8 cellular contexts compared by ENCODE assay signal in genomic region chr19:48872884-48873475, GRCh38. TPM values are rescaled to one million over a fixed set of nuclear protein-coding genes. Genes with fewer than 3 reads are reported as not detected.
DNase-seq lines count a peak whose midpoint lies in the region; ATAC-seq and TF ChIP-seq lines count a peak whose summit lies in the region.

No MANE protein-coding gene starts in this region.

- H3K36me3 Mint-ChIP-seq in GM23338 (ENCODE audit: low read depth) (peaks cover 40% of the 10 kb centered on the region), activated B cell treated with CpG ODN at 0.5 μM for 24 hours (ENCODE audit: low read depth) (peaks cover 54% of the 10 kb centered on the region)

- POLR2A ChIA-PET in activated B cell treated with CpG ODN at 0.5 μM for 24 hours (lab: Charles Lee), result interaction anchor here (0.6 to 7.8 kb wide), 15 partner anchors 8 to 251 kb away, joined by 3 to 179 read pairs (median 19); partner anchors contain the start of genes BAX, CA11, FTL and GYS1

- peaks cover 11% of the 10 kb centered on the region for H3K27me3 Mint-ChIP-seq in GM23338 (ENCODE audit: insufficient read depth, low read depth, poor library complexity)
- H3K27me3 Mint-ChIP-seq in activated B cell treated with CpG ODN at 0.5 μM for 24 hours, result no peaks in the 10 kb centered on the region

- peak overlapping the region; percentile 100 for H3K4me3 ChIP-seq in AG10803 (ENCODE audit: low read length)
- H3K4me3 ChIP-seq in GM23338, result peak overlapping the region; percentile 76

- TF ChIP-seq CTCF in AG10803 (conservative IDR thresholded peaks at IDR 0.05; ENCODE audit: low read length) (no peak), GM23338 (conservative IDR thresholded peaks at IDR 0.05; ENCODE audit: low read depth in 2 of 2) (no peak), activated B cell treated with CpG ODN at 0.5 μM for 24 hours (IDR thresholded peaks at IDR 0.05) (no peak)

- ATAC-seq in GM23338 (peak; percentile 50), activated B cell treated with CpG ODN at 0.5 μM for 24 hours (ENCODE audit: low read depth) (peak; percentile 28), GM18519 (IDR thresholded peaks at IDR 0.05; ENCODE audit: low FRiP score, unreplicated experiment) (no peak)

- H3K4me1 ChIP-seq in GM23338 (ENCODE audit: insufficient read depth), result peaks cover 12% of the 10 kb centered on the region

- H3K9me2 ChIP-seq in GM23338 (ENCODE audit: insufficient read depth), result no peaks in the 10 kb centered on the region

- CTCF ChIA-PET in activated B cell treated with CpG ODN at 0.5 μM for 24 hours (lab: Charles Lee), result interaction anchor here (1.5 kb wide), 1 partner anchor 98 kb away, joined by 9 read pairs; no protein-coding TSS in a partner anchor

- no peak overlapping the region for H2AFZ ChIP-seq in GM23338

- H3K27ac Mint-ChIP-seq in GM23338 (peak overlapping the region; percentile 100), activated B cell treated with CpG ODN at 0.5 μM for 24 hours (peak overlapping the region; percentile 100)

- no peaks in the 10 kb centered on the region for H3K27me3 ChIP-seq in GM23338 (ENCODE audit: insufficient read depth)

- H3K9me3 Mint-ChIP-seq in GM23338 (peaks cover 4% of the 10 kb centered on the region; the same call in 1 of the 3 replicates), activated B cell treated with CpG ODN at 0.5 μM for 24 hours (no peaks in the 10 kb centered on the region)

- peaks cover 17% of the 10 kb centered on the region for H4K20me1 ChIP-seq in GM23338 (replicated peaks; ENCODE audit: insufficient read depth)

- intact Hi-C loops in activated B cell treated with CpG ODN at 0.5 μM for 24 hours (cut with micrococcal nuclease), result loop anchor here (1.0 to 10.0 kb wide), 6 partner anchors 15 to 894 kb away; partner anchors contain the start of genes ALDH16A1, AP2A1, GYS1 and PIH1D1

- H3F3A ChIP-seq in GM23338 (replicated peaks; ENCODE audit: low read depth), result peaks cover 15% of the 10 kb centered on the region

- peak overlapping the region; percentile 81 for H3K4me2 ChIP-seq in GM23338

- DNase-seq in AG10803 (ENCODE audit: low read depth), result peak; percentile 95
- peak; percentile 97 for DNase-seq in GM23338 (ENCODE audit: low spot score)
- DNase-seq in NCI-H2171 treated with DMSO at 0.1 percent for 48 hours (lab: John Stamatoyannopoulos, UW), result peak; percentile 62
- peak; percentile 59 for DNase-seq in activated B cell treated with CpG ODN at 0.5 μM for 24 hours
- DNase-seq in caudate nucleus (lab: John Stamatoyannopoulos, UW), result peak in 22 of 61 donors; percentile 10 to 63 (median 38)
- DNase-seq in iris pigment epithelial cell (ENCODE audit: low read depth), result peak; percentile 94
- DNase-seq in stimulated activated CD4-positive, alpha-beta T cell treated with anti-CD3 and anti-CD28 coated beads, Interleukin-12 subunit alpha, Interleukin-12 subunit beta, amount 100 ng/mL, for 4 hours, result peak; percentile 59

- peaks cover 21% of the 10 kb centered on the region for H3K79me2 ChIP-seq in GM23338 (replicated peaks; ENCODE audit: insufficient read depth)

- peaks cover 12% of the 10 kb centered on the region for H3K36me3 ChIP-seq in GM23338 (ENCODE audit: insufficient read depth)

- peaks cover 30% of the 10 kb centered on the region for H3K4me1 Mint-ChIP-seq in GM23338
- H3K4me1 Mint-ChIP-seq in activated B cell treated with CpG ODN at 0.5 μM for 24 hours, result peaks cover 48% of the 10 kb centered on the region

- peak overlapping the region; percentile 99 for H3K4me3 Mint-ChIP-seq in GM23338
- peak overlapping the region; percentile 100 for H3K4me3 Mint-ChIP-seq in activated B cell treated with CpG ODN at 0.5 μM for 24 hours

- H3K27ac ChIP-seq in GM23338 (ENCODE audit: low read depth), result peak overlapping the region; percentile 94
- peak overlapping the region; percentile 99 for H3K27ac ChIP-seq in caudate nucleus (ENCODE audit: low read depth, low read length)

TF ChIP-seq in GM23338, 12 proteins besides CTCF, POLR2A, EP300 and RAD21 (continues in another document):
- TF ChIP-seq EZH2phosphoT487 (IDR thresholded peaks at IDR 0.05; ENCODE audit: unreplicated experiment) (no peak), JUNB (IDR thresholded peaks at IDR 0.05; ENCODE audit: unreplicated experiment) (no peak), ETS1 (IDR thresholded peaks at IDR 0.05) (no peak), CREB1 (CRISPR knock-in tag; IDR thresholded peaks at IDR 0.05; ENCODE audit: low read depth) (peak; percentile 18; the same call in 1 of the 2 replicates)

RNA-seq across cellular contexts. Expression of gene PPP1R15A, which starts 0.8 kb away (rescaled TPM):
- 14.5 and 15.8 TPM in 2 replicates for total RNA-seq in GM23338 (2014; rRNA removed; shearing (Covaris generic))
- 14.0 and 14.4 TPM in 2 replicates for polyA plus RNA-seq in GM23338 (2016; fragmentation: Nextera tagmentation; extraction: Ambion mirVana)
- 115 and 123 TPM in 2 replicates for total RNA-seq in activated B cell treated with CpG ODN at 0.5 μM for 24 hours

RNA-seq across cellular contexts. Expression of gene PLEKHA4, which starts 4.6 kb away (rescaled TPM):
- total RNA-seq in GM23338 (2014; rRNA removed; shearing (Covaris generic)), result 12.3 and 15.1 TPM in 2 replicates
- 10.9 and 12.2 TPM in 2 replicates for polyA plus RNA-seq in GM23338 (2016; fragmentation: Nextera tagmentation; extraction: Ambion mirVana)
- total RNA-seq in activated B cell treated with CpG ODN at 0.5 μM for 24 hours, result 5.7 and 6.4 TPM in 2 replicates

RNA-seq across cellular contexts. Expression of gene TULP2, which starts 25.6 kb away (rescaled TPM):
- total RNA-seq in GM23338 (2014; rRNA removed; shearing (Covaris generic)), result 0.12 and 0.42 TPM in 2 replicates
- polyA plus RNA-seq in GM23338 (2016; fragmentation: Nextera tagmentation; extraction: Ambion mirVana), result 1.1 and 1.9 TPM in 2 replicates
- not detected in 2 replicates for total RNA-seq in activated B cell treated with CpG ODN at 0.5 μM for 24 hours

RNA-seq across cellular contexts. Expression of gene NUCB1, which starts 27.1 kb away (rescaled TPM):
- 142 and 163 TPM in 2 replicates for total RNA-seq in GM23338 (2014; rRNA removed; shearing (Covaris generic))
- polyA plus RNA-seq in GM23338 (2016; fragmentation: Nextera tagmentation; extraction: Ambion mirVana), result 57.1 and 64.9 TPM in 2 replicates
- 116 and 126 TPM in 2 replicates for total RNA-seq in activated B cell treated with CpG ODN at 0.5 μM for 24 hours

RNA-seq across cellular contexts. Expression of gene HSD17B14, which starts 36.7 kb away (rescaled TPM):
- 5.0 and 8.4 TPM in 2 replicates for total RNA-seq in GM23338 (2014; rRNA removed; shearing (Covaris generic))
- 11.6 and 11.7 TPM in 2 replicates for polyA plus RNA-seq in GM23338 (2016; fragmentation: Nextera tagmentation; extraction: Ambion mirVana)
- 2.6 and 2.8 TPM in 2 replicates for total RNA-seq in activated B cell treated with CpG ODN at 0.5 μM for 24 hours
